ENCODE assay signal across 8 cellular contexts in the genomic region with DNA sequence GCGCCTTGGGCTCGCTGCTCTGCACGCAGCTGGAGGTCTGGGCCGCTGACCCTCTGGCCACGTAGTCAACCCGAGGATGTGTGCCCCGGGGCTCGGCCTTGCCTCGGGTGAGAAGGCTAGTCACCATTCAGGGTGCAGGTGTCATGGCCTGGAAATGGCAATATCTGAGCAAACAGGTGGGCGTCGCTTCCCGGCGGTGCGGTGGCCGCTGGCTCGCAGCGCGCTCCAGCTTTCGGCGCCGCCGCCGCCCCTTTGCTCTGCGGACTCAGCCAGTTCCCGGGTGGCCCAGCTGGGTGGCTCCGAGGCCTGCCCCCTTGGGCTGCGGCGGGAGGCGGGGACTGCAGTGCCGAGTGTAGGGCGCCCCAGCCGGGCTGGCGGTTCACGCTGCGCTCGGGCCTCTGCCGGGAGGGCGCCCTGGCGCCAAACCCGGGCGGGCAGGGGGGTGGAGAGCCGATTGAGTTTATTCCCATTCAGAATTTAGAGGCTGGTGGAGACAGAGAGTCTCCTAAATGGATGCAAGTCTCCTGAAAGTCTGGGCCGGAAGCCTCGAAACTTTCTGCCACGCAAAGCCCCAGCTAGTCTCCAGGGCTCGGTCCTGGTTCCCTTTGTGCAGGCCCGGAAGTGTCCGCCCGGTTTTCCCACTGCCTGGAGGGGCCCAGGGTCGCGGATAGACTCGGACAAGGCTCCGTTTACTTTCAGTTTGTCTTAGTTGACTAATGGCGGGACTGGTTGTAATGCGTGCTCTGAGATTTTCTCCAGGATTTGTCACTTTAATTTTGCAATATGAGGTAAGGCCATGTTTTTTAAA. TPM values are rescaled to one million over a fixed set of nuclear protein-coding genes. Genes with fewer than 3 reads are reported as not detected.
DNase-seq lines count a peak whose midpoint lies in the region; ATAC-seq, FAIRE-seq and TF ChIP-seq lines count a peak whose summit lies in the region.

No MANE protein-coding gene starts in this region.

- no peak overlapping the region for H4K91ac ChIP-seq in H1 (replicated peaks; ENCODE audit: insufficient read length, low read length)

- TF ChIP-seq POLR2A in H1 (IDR thresholded peaks at IDR 0.05; ENCODE audit: control extremely low read depth in 1 of 2, low read depth in 2 of 2, low read length in 2 of 2) = no peak

- H4K8ac ChIP-seq in H1 (ENCODE audit: extremely low read depth, insufficient read depth, low read length) = no peak overlapping the region; the same call in 1 of the 2 replicates

- WGBS in H1 (ENCODE audit: extremely low coverage in 1 of 2, insufficient coverage in 1 of 2, insufficient read length in 1 of 2, insufficient replicate concordance in 2 of 2, low coverage in 1 of 2, low lambda C conversion rate in 2 of 2, missing lambda C conversion rate in 1 of 2), 2 experiments = 2% methylated on average over 55 of the region's 55 CpGs; no CpG with 5 or more reads in 1 of the 2 experiments

- H3K79me2 ChIP-seq in GM23338 (replicated peaks; ENCODE audit: insufficient read depth) = no peaks in the 10 kb centered on the region
- H3K79me2 ChIP-seq in H1 (ENCODE audit: control insufficient read depth in 1 of 2, insufficient read depth in 2 of 2, low read length in 2 of 2) = no peaks in the 10 kb centered on the region

- no peak overlapping the region for H2BK5ac ChIP-seq in H1 (ENCODE audit: low read depth, low read length)

- peaks cover 87% of the 10 kb centered on the region for H3K27me3 ChIP-seq in GM23338 (ENCODE audit: insufficient read depth)
- H3K27me3 ChIP-seq in H1 (replicated peaks in 1 of 4; ENCODE audit: control insufficient read depth in 3 of 4, extremely low read depth in 1 of 4, insufficient read depth in 3 of 4, low read length in 3 of 4) = peaks cover 67 to 79% (median 74%) of the 10 kb centered on the region in 4 experiments
- H3K27me3 ChIP-seq in muscle layer of duodenum (ENCODE audit: low read depth, low read length) = peaks cover 47% of the 10 kb centered on the region

- peaks cover 35% of the 10 kb centered on the region for H3F3A ChIP-seq in GM23338 (replicated peaks; ENCODE audit: low read depth)

- H3K36me3 ChIP-seq in GM23338 (ENCODE audit: insufficient read depth) = no peaks in the 10 kb centered on the region
- H3K36me3 ChIP-seq in H1 (ENCODE audit: control insufficient read depth in 2 of 4, insufficient read depth in 4 of 4, low read length in 3 of 4) = peaks cover 0 to 4% (median 0%) of the 10 kb centered on the region in 4 experiments; a peak in 1 of 8 replicates
- H3K36me3 ChIP-seq in muscle layer of duodenum (ENCODE audit: control insufficient read depth in 1 of 2, insufficient read depth in 2 of 2, low read length in 2 of 2) = no peaks in the 10 kb centered on the region

- H3K4ac ChIP-seq in H1 (replicated peaks; ENCODE audit: insufficient read length, low read depth, low read length) = no peak overlapping the region

- H3K23me2 ChIP-seq in H1 (ENCODE audit: low read depth, low read length) = no peaks in the 10 kb centered on the region; the same call in 1 of the 2 replicates

- H2BK120ac ChIP-seq in H1 (replicated peaks; ENCODE audit: low read depth, low read length) = no peak overlapping the region

- no peak overlapping the region for H3K14ac ChIP-seq in H1 (ENCODE audit: insufficient read length)

- no peak for FAIRE-seq in H1 (lab: Jason Lieb, UNC)

- TF ChIP-seq RAD21 in H1 (IDR thresholded peaks at IDR 0.05 in 1 of 2, conservative IDR thresholded peaks at IDR 0.05 in 1 of 2; ENCODE audit: low read depth in 2 of 2, low read length in 2 of 2) = no peak

- H2BK12ac ChIP-seq in H1 (ENCODE audit: low read depth, low read length) = 0 out of 2 replicates have a peak overlapping the region, but pooled peaks have one; percentile 41

- DNase-seq in GM23338 (ENCODE audit: low spot score) (peak; percentile 72), NCI-H2227 treated with DMSO at 0.1 percent for 48 hours (lab: John Stamatoyannopoulos, UW) (peak; percentile 40), H1 (ENCODE audit: low read depth in 1 of 2, low spot score in 2 of 2) (peak in 1 of 2 experiments; percentile 74), cerebellar nuclear complex (lab: John Stamatoyannopoulos, UW) (no peak), HEK293T (ENCODE audit: extremely low spot score) (no peak), mucosa of gallbladder (ENCODE audit: low spot score) (no peak)

- peak overlapping the region; percentile 17; the same call in 1 of the 2 replicates for H3K18ac ChIP-seq in H1 (ENCODE audit: extremely low read depth, low read length)

- H4K5ac ChIP-seq in H1 (ENCODE audit: insufficient read length, low read depth, low read length) = no peak overlapping the region

- peaks cover 49% of the 10 kb centered on the region for H3K4me1 ChIP-seq in GM23338 (ENCODE audit: insufficient read depth)
- peaks cover 3 to 32% (median 17%) of the 10 kb centered on the region in 4 experiments for H3K4me1 ChIP-seq in H1 (replicated peaks in 1 of 4; ENCODE audit: control insufficient read depth in 3 of 4, insufficient read depth in 4 of 4, low read length in 3 of 4)
- H3K4me1 ChIP-seq in muscle layer of duodenum (ENCODE audit: control insufficient read depth in 1 of 2, insufficient read depth in 2 of 2, low read length in 2 of 2) = peaks cover 0 to 19% of the 10 kb centered on the region in 2 donors

- H3K27me3 Mint-ChIP-seq in GM23338 (ENCODE audit: insufficient read depth, low read depth, poor library complexity) = peaks cover 89% of the 10 kb centered on the region

- H3K9me3 Mint-ChIP-seq in GM23338 = peaks cover 3% of the 10 kb centered on the region; the same call in 2 of the 3 replicates

- TF ChIP-seq CTCF in GM23338 (conservative IDR thresholded peaks at IDR 0.05; ENCODE audit: low read depth in 2 of 2) (no peak), H1 (IDR thresholded peaks at IDR 0.05; ENCODE audit: control extremely low read depth in 1 of 3, insufficient read depth in 1 of 3, low read depth in 1 of 3, low read length in 3 of 3) (no peak)

- no peaks in the 10 kb centered on the region for H3K36me3 Mint-ChIP-seq in GM23338 (ENCODE audit: low read depth)

- no peaks in the 10 kb centered on the region for H3K9me3 ChIP-seq in H1 (ENCODE audit: insufficient read depth in 2 of 2, low read depth in 1 of 2, low read length in 1 of 2)
- H3K9me3 ChIP-seq in muscle layer of duodenum (ENCODE audit: control insufficient read depth in 1 of 2, low read length in 2 of 2) = no peaks in the 10 kb centered on the region

- CTCF ChIA-PET in H1 (lab: Charles Lee; ENCODE audit: partially characterized antibody) = interaction anchor here (2.2 to 21.9 kb wide), 3 partner anchors 8 to 42 kb away, joined by 15 to 365 read pairs (median 135); a partner anchor contains a TSS
- CTCF ChIA-PET in HEK293T (lab: Yijun Ruan, JAX) = interaction anchor here (0.5 to 0.7 kb wide), 2 partner anchors 15 to 1173 kb away, joined by 3 to 4 read pairs; no protein-coding TSS in a partner anchor

- POLR2A ChIA-PET in H1 (lab: Charles Lee; ENCODE audit: partially characterized antibody) = interaction anchor here (0.6 to 1.8 kb wide), 3 partner anchors 15 to 459 kb away, joined by 3 to 5 read pairs (median 4); no protein-coding TSS in a partner anchor
- POLR2A ChIA-PET in HEK293T (lab: Yijun Ruan, JAX) = interaction anchor here (0.6 to 10.7 kb wide), 6 partner anchors 14 to 409 kb away, joined by 3 to 143 read pairs (median 3); a partner anchor contains a TSS

- no peak overlapping the region for H2BK20ac ChIP-seq in H1 (ENCODE audit: low read length)

- H2AFZ ChIP-seq in GM23338 (peak overlapping the region; percentile 45; the same call in 1 of the 2 replicates), H1 (ENCODE audit: low read length) (0 out of 2 replicates have a peak overlapping the region, but pooled peaks have one; percentile 55)

- H3K4me1 Mint-ChIP-seq in GM23338 = peaks cover 41% of the 10 kb centered on the region

- H3K4me2 ChIP-seq in GM23338 (peak overlapping the region; percentile 79), H1 (ENCODE audit: insufficient read depth in 1 of 2, low read depth in 2 of 2, low read length in 2 of 2) (peak overlapping the region; percentile 63 to 77)

- H3K4me3 ChIP-seq in GM23338 (peak overlapping the region; percentile 55), H1 (ENCODE audit: extremely low read depth in 1 of 4, insufficient read depth in 2 of 4, low read depth in 3 of 4, low read length in 4 of 4) (peak overlapping the region; percentile 16 to 59 (median 54); a peak in 7 of 8 replicates), muscle layer of duodenum (ENCODE audit: low read depth in 1 of 2, low read length in 2 of 2) (peak overlapping the region; percentile 65 to 67)

- H3K4me3 Mint-ChIP-seq in GM23338 = peak overlapping the region; percentile 77

- peak; percentile 71 for ATAC-seq in GM18498 (IDR thresholded peaks at IDR 0.05; ENCODE audit: unreplicated experiment)
- peak; percentile 50 for ATAC-seq in GM23338

- H3K23ac ChIP-seq in H1 (ENCODE audit: insufficient read length) = no peak overlapping the region

- no peak overlapping the region for H3K56ac ChIP-seq in H1 (replicated peaks; ENCODE audit: insufficient read length, low read depth, low read length)

- H2BK15ac ChIP-seq in H1 (ENCODE audit: low read length) = no peak overlapping the region

- H3K79me1 ChIP-seq in H1 (ENCODE audit: low read depth, low read length) = no peaks in the 10 kb centered on the region

- TF ChIP-seq EP300 in H1 (IDR thresholded peaks at IDR 0.05; ENCODE audit: borderline replicate concordance in 1 of 2, low read depth in 2 of 2, low read length in 2 of 2) = no peak

- H3K9me2 ChIP-seq in GM23338 (ENCODE audit: insufficient read depth) = no peaks in the 10 kb centered on the region

- no peak overlapping the region for H2AK5ac ChIP-seq in H1 (ENCODE audit: low read depth, low read length)

- no peak overlapping the region for H3K27ac Mint-ChIP-seq in GM23338

- H3K27ac ChIP-seq in GM23338 (ENCODE audit: low read depth) (no peak overlapping the region), H1 (ENCODE audit: low read depth, low read length) (no peak overlapping the region), muscle layer of duodenum (ENCODE audit: low read length) (no peak overlapping the region)

- H4K20me1 ChIP-seq in GM23338 (replicated peaks; ENCODE audit: insufficient read depth) (peaks cover 17% of the 10 kb centered on the region), H1 (replicated peaks in 1 of 2; ENCODE audit: control insufficient read depth in 1 of 2, insufficient read depth in 2 of 2, low read length in 2 of 2) (peaks cover 23 to 38% of the 10 kb centered on the region in 2 experiments)

- no peak overlapping the region for H3K9ac ChIP-seq in H1 (replicated peaks in 1 of 4; ENCODE audit: extremely low read depth in 1 of 4, low read depth in 3 of 4, low read length in 3 of 4)

RNA-seq across cellular contexts. Expression of a gene that starts 11.3 kb away (rescaled TPM):
- not detected in 2 replicates for total RNA-seq in GM23338 (2014; rRNA removed; shearing (Covaris generic))
- polyA plus RNA-seq in GM23338 (2016; fragmentation: Nextera tagmentation; extraction: Ambion mirVana) (0.21 TPM in 1 of 2 replicates, not detected in the other), H1 (2011; rRNA removed) (0.23 and 0.24 TPM in 2 replicates)
- 0.10 TPM in 1 of 2 replicates, not detected in the other for total RNA-seq in H1 (2021; fragmentation: NEBNext Ultra II Directional; extraction: Animal tissue kit (Norgen Biotek cat#: 25700))
- 0.12 TPM for polyA plus RNA-seq in H1 (2011; cell fraction: cytosol; rRNA removed)
- polyA plus RNA-seq in H1 (2011; cell fraction: nucleus; rRNA removed) = 0.24 TPM
- 0.25 to 0.49 TPM (median 0.33 TPM) in 4 replicates for polyA plus RNA-seq in H1 (2012, experiment 1 of 2)
- polyA plus RNA-seq in H1 (2012, experiment 2 of 2) = 0.30 TPM
- polyA plus RNA-seq in H1 (2013, experiment 1 of 2) = 0.08 TPM
- 0.07 TPM for polyA plus RNA-seq in H1 (2013, experiment 2 of 2)
- polyA minus RNA-seq in H1 (2011; rRNA and poly(A)+ RNA removed) = 0.41 TPM in 1 of 2 replicates, not detected in the other
- polyA minus RNA-seq in H1 (2011; cell fraction: cytosol; rRNA and poly(A)+ RNA removed) = 2.3 TPM
- 1.1 TPM for polyA minus RNA-seq in H1 (2011; cell fraction: nucleus; rRNA and poly(A)+ RNA removed)
- 0.89 TPM for total RNA-seq in mucosa of gallbladder

Comparison
In these comparisons a context has a peak if more than half of its experiments do, and no peak if none do; other contexts are left out.
1. DNase-seq: peak in GM23338 (single experiment) and NCI-H2227 treated with DMSO at 0.1 percent for 48 hours (single experiment); none in cerebellar nuclear complex (0 of 2), HEK293T (single experiment) and mucosa of gallbladder (single experiment).
2. Peak in every context shown above with its lines, with median percentiles within 50 percentile points of each other: H3K4me3 ChIP-seq.